In the genomic region with DNA sequence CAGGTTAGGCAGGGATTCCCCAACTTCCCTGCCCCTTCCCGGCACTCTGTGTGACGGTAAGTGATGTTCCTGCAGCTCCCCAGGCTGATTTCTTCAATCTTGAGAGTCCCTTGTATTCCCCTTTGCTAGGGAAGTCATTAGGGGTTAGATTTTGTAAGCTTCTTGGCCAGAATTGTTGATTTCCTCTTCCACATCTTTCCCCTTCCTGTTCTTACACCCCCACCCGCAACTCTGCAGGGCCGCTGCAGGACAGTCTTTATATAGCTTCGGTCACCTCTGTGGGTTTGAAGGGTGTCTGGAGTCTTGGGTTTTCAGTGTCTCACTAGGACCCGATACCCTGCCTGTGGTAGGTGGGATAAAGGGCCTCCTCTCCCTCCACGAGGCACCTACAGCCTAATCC, we compare ENCODE assay signal across 21 cellular contexts. TPM values are rescaled to one million over a fixed set of nuclear protein-coding genes. Genes with fewer than 3 reads are reported as not detected.
DNase-seq lines count a peak whose midpoint lies in the region; ATAC-seq and TF ChIP-seq lines count a peak whose summit lies in the region.
"Had no signal": no experiment of that assay in that cellular context is flagged by ENCODE, and none has a peak within 500 bp of the region (broad histone marks: within the 10 kb centered on the region; RNA-seq: fewer than 3 reads in every experiment).

No MANE protein-coding gene starts in this region.

- H4K20me1 ChIP-seq in BLaER1: no peaks in the 10 kb centered on the region

- POLR2A ChIA-PET in activated CD4-positive, alpha-beta T cell treated with anti-CD3 and anti-CD28 coated beads, Interleukin-2, amount 10 ng/mL, durations not matched to agents 7 days and 5 days (lab: Charles Lee): no interaction called here

- intact Hi-C loops in lower lobe of right lung (cut with DNase I): no loop called here
- intact Hi-C loops in ovary (cut with DNase I): no loop called here

- peak overlapping the region; percentile 62 for H3K4me2 ChIP-seq in BLaER1

- H3K36me3 ChIP-seq in BLaER1 (no peaks in the 10 kb centered on the region), lower lobe of right lung (no peaks in the 10 kb centered on the region), ovary (no peaks in the 10 kb centered on the region)
- H3K36me3 ChIP-seq: BE2C had no signal

- H3K4me1 ChIP-seq in BLaER1 (peaks cover 17% of the 10 kb centered on the region), lower lobe of right lung (no peaks in the 10 kb centered on the region), ovary (ENCODE audit: insufficient read depth) (no peaks in the 10 kb centered on the region)
- H3K4me1 ChIP-seq: BE2C had no signal

- H3K27ac Mint-ChIP-seq in activated CD4-positive, alpha-beta T cell treated with anti-CD3 and anti-CD28 coated beads, Interleukin-2, amount 10 ng/mL, durations not matched to agents 7 days and 5 days: no peak overlapping the region
- H3K27ac Mint-ChIP-seq: HFFc6 had no signal

- no peaks in the 10 kb centered on the region for H3K27me3 Mint-ChIP-seq in activated CD4-positive, alpha-beta T cell treated with anti-CD3 and anti-CD28 coated beads, Interleukin-2, amount 10 ng/mL, durations not matched to agents 7 days and 5 days

- H3K4me3 ChIP-seq in BLaER1 (no peak overlapping the region), HL-60 (replicated peaks; ENCODE audit: insufficient read depth, low read length) (no peak overlapping the region), lower lobe of right lung (no peak overlapping the region), ovary (no peak overlapping the region)

- peaks cover 6% of the 10 kb centered on the region for H3K9me3 Mint-ChIP-seq in activated CD4-positive, alpha-beta T cell treated with anti-CD3 and anti-CD28 coated beads, Interleukin-2, amount 10 ng/mL, durations not matched to agents 7 days and 5 days

- H3K27ac ChIP-seq in BLaER1 (no peak overlapping the region), HL-60 (replicated peaks) (peak overlapping the region; percentile 49), lower lobe of right lung (no peak overlapping the region), ovary (no peak overlapping the region)

- peak overlapping the region; percentile 34; the same call in 1 of the 2 replicates for H3K9ac ChIP-seq in BLaER1

- H3K27me3 ChIP-seq in BLaER1: no peaks in the 10 kb centered on the region
- no peaks in the 10 kb centered on the region for H3K27me3 ChIP-seq in HL-60 (ENCODE audit: insufficient read depth, poor library complexity, severe bottlenecking)
- H3K27me3 ChIP-seq in lower lobe of right lung (ENCODE audit: low read depth): peaks cover 7% of the 10 kb centered on the region
- H3K27me3 ChIP-seq in ovary: no peaks in the 10 kb centered on the region
- H3K27me3 ChIP-seq: BE2C had no signal

- H3K4me1 Mint-ChIP-seq in activated CD4-positive, alpha-beta T cell treated with anti-CD3 and anti-CD28 coated beads, Interleukin-2, amount 10 ng/mL, durations not matched to agents 7 days and 5 days: peaks cover 6% of the 10 kb centered on the region

- H3K4me3 Mint-ChIP-seq in activated CD4-positive, alpha-beta T cell treated with anti-CD3 and anti-CD28 coated beads, Interleukin-2, amount 10 ng/mL, durations not matched to agents 7 days and 5 days: no peak overlapping the region
- H3K4me3 Mint-ChIP-seq: HFFc6 had no signal

- DNase-seq in HL-60 (ENCODE audit: low read depth in 1 of 2, low spot score in 1 of 2) (peak; percentile 71 to 76), NOMO-1 treated with dmso at 0.1 percent for 144 hours (lab: John Stamatoyannopoulos, UW; ENCODE audit: unreplicated experiment) (peak; percentile 66), lower lobe of right lung (peak; percentile 51), retina (no peak), NCI-H524 (lab: John Stamatoyannopoulos, UW) (no peak), ovary (no peak)
- DNase-seq in activated CD4-positive, alpha-beta T cell treated with anti-CD3 and anti-CD28 coated beads, Interleukin-2, amount 10 ng/mL, durations not matched to agents 7 days and 5 days: no peak
- DNase-seq: ACHN; BE2C; DMS 273 treated with DMSO at 0.1 percent for 48 hours; HFFc6; NCI-H1092; NCI-H1694; NCI-H2107; NCI-H345; NCI-H69; NK-92 treated with Interleukin-12 subunit alpha and Interleukin-12 subunit beta, amount 100 ng/mL, for 24 hours; SHP77 had no signal

- peak in 1 of 2 donors; percentile 72 for ATAC-seq in lower lobe of right lung
- ATAC-seq: Panc1 had no signal

- peaks cover 4% of the 10 kb centered on the region; the same call in 1 of the 2 replicates for H3K9me3 ChIP-seq in BLaER1
- no peaks in the 10 kb centered on the region for H3K9me3 ChIP-seq in lower lobe of right lung
- peaks cover 0 to 3% of the 10 kb centered on the region in 2 donors for H3K9me3 ChIP-seq in ovary
- H3K9me3 ChIP-seq: BE2C had no signal

- no peaks in the 10 kb centered on the region for H3K36me3 Mint-ChIP-seq in activated CD4-positive, alpha-beta T cell treated with anti-CD3 and anti-CD28 coated beads, Interleukin-2, amount 10 ng/mL, durations not matched to agents 7 days and 5 days (ENCODE audit: low read depth)

- no peak for TF ChIP-seq POLR2A in ovary (IDR thresholded peaks at IDR 0.05)

- 71 to 81% (median 81%) methylated on average over 7 of the region's 7 CpGs for WGBS in ovary, 3 donors

- no peak for TF ChIP-seq EP300 in ovary (IDR thresholded peaks at IDR 0.05)

- TF ChIP-seq CTCF in HL-60 (IDR thresholded peaks at IDR 0.05; ENCODE audit: insufficient read depth, low read length) (no peak), lower lobe of right lung (IDR thresholded peaks at IDR 0.05) (no peak), ovary (IDR thresholded peaks at IDR 0.05) (no peak)

- CTCF ChIA-PET in activated CD4-positive, alpha-beta T cell treated with anti-CD3 and anti-CD28 coated beads, Interleukin-2, amount 10 ng/mL, durations not matched to agents 7 days and 5 days (lab: Charles Lee): interaction anchor here (1.4 to 2.7 kb wide), 2 partner anchors 9 to 13 kb away, joined by 3 to 11 read pairs; no protein-coding TSS in a partner anchor

RNA-seq across cellular contexts. Expression of a gene that starts 10.6 kb away (rescaled TPM):
- total RNA-seq in lower lobe of right lung (1.8 TPM), ovary (under 1 TPM in 6 of 7 donors, not detected in 1; 0.12 to 0.79 (median 0.23) TPM)
- total RNA-seq in activated CD4-positive, alpha-beta T cell treated with anti-CD3 and anti-CD28 coated beads, Interleukin-2, amount 10 ng/mL, durations not matched to agents 7 days and 5 days: 1 to 10 TPM; 1.2 to 1.5 TPM
- polyA plus RNA-seq in ovary: under 1 TPM; 0.05 to 0.80 TPM
- total RNA-seq: LHCN-M2 had no signal

Comparison
In these comparisons a context has a peak if more than half of its experiments do, and no peak if none do; other contexts are left out.
1. DNase-seq: peak in HL-60 (2 of 2), NOMO-1 treated with dmso at 0.1 percent for 144 hours (single experiment) and lower lobe of right lung (single experiment); none in activated CD4-positive, alpha-beta T cell treated with anti-CD3 and anti-CD28 coated beads, Interleukin-2, amount 10 ng/mL, durations not matched to agents 7 days and 5 days (single experiment), retina (single experiment), NCI-H524 (0 of 2) and ovary (0 of 5).